ENCODE assay signal across 10 cellular contexts in the genomic region with DNA sequence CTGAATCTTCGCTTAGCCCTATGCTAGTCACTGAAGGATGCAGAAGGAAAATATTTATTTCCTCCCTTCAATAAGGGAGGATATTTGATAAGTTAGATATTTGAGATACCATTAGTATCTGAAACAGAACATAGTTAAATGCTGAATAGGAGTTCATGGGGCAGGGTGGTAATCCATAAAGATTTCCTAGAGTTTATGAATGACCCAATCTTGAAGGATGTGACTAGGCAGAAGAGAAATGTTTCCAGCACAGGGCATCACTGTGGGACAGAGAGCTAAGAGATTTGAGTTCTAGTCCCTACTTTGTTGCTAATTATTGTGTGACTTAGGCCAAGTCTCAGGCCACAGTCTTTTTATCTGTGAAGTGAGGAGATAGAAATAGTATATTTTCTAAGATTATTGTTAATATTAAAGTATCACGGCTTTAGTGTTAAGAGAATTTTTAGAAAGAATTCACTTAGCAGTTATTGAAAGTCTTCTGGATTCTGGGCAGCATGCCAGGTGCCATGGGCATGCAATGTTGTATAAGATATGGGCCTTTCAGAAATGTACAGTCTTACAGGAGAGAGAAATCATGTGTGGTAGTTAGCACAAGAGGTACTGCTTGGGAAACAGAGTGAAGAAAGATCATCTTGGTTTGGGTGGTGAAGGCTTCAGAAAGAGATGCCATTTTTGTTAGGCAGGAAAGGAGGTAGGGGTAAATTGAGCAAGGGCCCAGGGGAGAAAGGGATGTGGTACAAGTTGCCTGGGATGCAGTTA. TPM values are rescaled to one million over a fixed set of nuclear protein-coding genes. Genes with fewer than 3 reads are reported as not detected.
DNase-seq lines count a peak whose midpoint lies in the region; ATAC-seq, FAIRE-seq and TF ChIP-seq lines count a peak whose summit lies in the region.
"Had no signal": no experiment of that assay in that cellular context is flagged by ENCODE, and none has a peak within 500 bp of the region (broad histone marks: within the 10 kb centered on the region; RNA-seq: fewer than 3 reads in every experiment).

No MANE protein-coding gene starts in this region.

- ATAC-seq in Panc1 (peak; percentile 25; the same call in 1 of the 2 replicates), HG03354 (IDR thresholded peaks at IDR 0.05; ENCODE audit: poor library complexity, severe bottlenecking, unreplicated experiment) (no peak)

- H3K9me3 ChIP-seq in Panc1 (ENCODE audit: control insufficient read depth, insufficient read depth, low read depth, low read length) (no peaks in the 10 kb centered on the region), fibroblast of lung (ENCODE audit: control insufficient read depth, insufficient read depth, low read depth, low read length) (no peaks in the 10 kb centered on the region)

- no peak overlapping the region for H2AFZ ChIP-seq in fibroblast of lung (ENCODE audit: low read length)

- H3K27ac ChIP-seq in Panc1 (ENCODE audit: low read length) (peak overlapping the region; percentile 35), fibroblast of lung (ENCODE audit: insufficient read depth, low read length) (no peak overlapping the region)

- no peak for TF ChIP-seq CTCF in Panc1 (IDR thresholded peaks at IDR 0.05)
- no peak for TF ChIP-seq CTCF in fibroblast of lung (conservative IDR thresholded peaks at IDR 0.05 in 1 of 2, IDR thresholded peaks at IDR 0.05 in 1 of 2; ENCODE audit: low read depth in 1 of 2, low read length in 2 of 2)
- TF ChIP-seq CTCF in retinal pigment epithelial cell (conservative IDR thresholded peaks at IDR 0.05; ENCODE audit: low read depth, low read length): no peak
- TF ChIP-seq CTCF in GM13977 (IDR thresholded peaks at IDR 0.05; ENCODE audit: extremely low read depth, insufficient read depth, missing control alignments): no peak

- no peak overlapping the region for H3K9ac ChIP-seq in fibroblast of lung (ENCODE audit: insufficient read depth, low read length)

- intact Hi-C loops in Panc1 (cut with micrococcal nuclease; ENCODE audit: unreplicated experiment): no loop called here

- H3K36me3 ChIP-seq in Panc1 (ENCODE audit: control insufficient read depth, insufficient read depth, low read length) (no peaks in the 10 kb centered on the region; the same call in 1 of the 2 replicates), fibroblast of lung (ENCODE audit: control insufficient read depth, insufficient read depth, low read length) (no peaks in the 10 kb centered on the region)

- DNase-seq in GM19239 (ENCODE audit: insufficient read length, low spot score): no peak
- DNase-seq in Panc1 (ENCODE audit: low read depth, low spot score): no peak
- DNase-seq in fibroblast of lung (ENCODE audit: low read depth in 2 of 2): peak; percentile 29 to 45
- peak; percentile 55 for DNase-seq in retinal pigment epithelial cell (ENCODE audit: low read depth)
- DNase-seq in NCI-H1436 treated with DMSO at 0.1 percent for 48 hours (lab: John Stamatoyannopoulos, UW): no peak
- no peak for DNase-seq in GM13977 (ENCODE audit: low spot score)
- no peak for DNase-seq in HPDE6-E6E7 (ENCODE audit: extremely low spot score)
- DNase-seq: activated B cell treated with CpG ODN at 0.5 μM for 24 hours; activated naive CD8-positive, alpha-beta T cell treated with anti-CD3 and anti-CD28 coated beads, Interleukin-2, amount 10 ng/mL, durations not matched to agents 7 days and 5 days had no signal

- no TSS peak for BruUV-seq in Panc1 (replicated peaks; lab: Mats Ljungman, UMichigan)

- no peak overlapping the region for H3K4me3 ChIP-seq in Panc1 (ENCODE audit: low read depth in 2 of 2, low read length in 2 of 2)
- no peak overlapping the region for H3K4me3 ChIP-seq in fibroblast of lung (replicated peaks in 1 of 4; ENCODE audit: control extremely low read depth in 1 of 4, insufficient read depth in 1 of 4, low read depth in 3 of 4, low read length in 4 of 4)
- no peak overlapping the region for H3K4me3 ChIP-seq in retinal pigment epithelial cell (ENCODE audit: low read length)

- H4K20me1 ChIP-seq in fibroblast of lung (ENCODE audit: control insufficient read depth, extremely low read depth, insufficient read depth, low read length): no peaks in the 10 kb centered on the region

- FAIRE-seq in GM19239 (lab: Jason Lieb, UNC): peak; percentile 70

- H3K4me2 ChIP-seq in fibroblast of lung (ENCODE audit: extremely low read depth, insufficient read depth, low read length): no peak overlapping the region

- H3K79me2 ChIP-seq in fibroblast of lung (ENCODE audit: control insufficient read depth, insufficient read depth, low read length): peaks cover 53% of the 10 kb centered on the region

- in situ Hi-C loops in Panc1 (cut with HindIII; ENCODE audit: low pct_unique_long_range_greater_than_20kb, low sequenced_read_pairs) (no loop called here), GM13977 (cut with MboI; ENCODE audit: low pct_unique_long_range_greater_than_20kb, low sequenced_read_pairs, unreplicated experiment) (no loop called here)

- CTCF ChIA-PET in Panc1 (lab: Charles Lee): no interaction called here

- H3K4me1 ChIP-seq in Panc1 (ENCODE audit: control insufficient read depth, insufficient read depth, low read length) (peaks cover 33% of the 10 kb centered on the region), fibroblast of lung (ENCODE audit: control insufficient read depth, extremely low read depth, insufficient read depth, low read length) (peaks cover 16% of the 10 kb centered on the region)

- POLR2A ChIA-PET in Panc1 (lab: Charles Lee): no interaction called here

- H3K27me3 ChIP-seq in Panc1 (ENCODE audit: control insufficient read depth, insufficient read depth, low read length) (no peaks in the 10 kb centered on the region), fibroblast of lung (ENCODE audit: control insufficient read depth, insufficient read depth, low read length) (no peaks in the 10 kb centered on the region)

RNA-seq across cellular contexts. Expression of a gene that starts 24.0 kb away (rescaled TPM):
- total RNA-seq in Panc1 (2021; ENCODE audit: unreplicated experiment) (96.0 TPM), fibroblast of lung (28.2 and 45.1 TPM in 2 replicates)
- polyA plus RNA-seq in Panc1 (2012; ENCODE audit: insufficient read length): 88.3 TPM
- 45.4 and 74.4 TPM in 2 replicates for polyA plus RNA-seq in fibroblast of lung
- 33.8 and 58.0 TPM in 2 replicates for polyA plus RNA-seq in fibroblast of lung (2012)
- 23.5 and 25.1 TPM in 2 replicates for polyA minus RNA-seq in fibroblast of lung (ENCODE audit: low replicate concordance)

Comparison
In these comparisons a context has a peak if more than half of its experiments do, and no peak if none do; other contexts are left out.
1. DNase-seq: peak in fibroblast of lung (2 of 2) and retinal pigment epithelial cell (single experiment); none in GM19239 (single experiment), Panc1 (single experiment), NCI-H1436 treated with DMSO at 0.1 percent for 48 hours (single experiment), GM13977 (single experiment) and HPDE6-E6E7 (single experiment).